In genomic region chr2:71276311-71277158, GRCh38 we compare ENCODE assay signal across 8 cellular contexts. TPM values are rescaled to one million over a fixed set of nuclear protein-coding genes. Genes with fewer than 3 reads are reported as not detected.
DNase-seq lines count a peak whose midpoint lies in the region; ATAC-seq, FAIRE-seq and TF ChIP-seq lines count a peak whose summit lies in the region.

No MANE protein-coding gene starts in this region.

- H3K9me3 ChIP-seq in keratinocyte (ENCODE audit: control insufficient read depth, low read depth, low read length), result no peaks in the 10 kb centered on the region
- H3K9me3 ChIP-seq in spleen, result no peaks in the 10 kb centered on the region

- no peaks in the 10 kb centered on the region for H3K36me3 ChIP-seq in keratinocyte (ENCODE audit: control insufficient read depth in 2 of 2, extremely low read depth in 1 of 2, insufficient read depth in 2 of 2, low read length in 2 of 2)
- H3K36me3 ChIP-seq in spleen, result no peaks in the 10 kb centered on the region

- DNase-seq in NCI-H2107 (lab: John Stamatoyannopoulos, UW), result peak; percentile 74
- DNase-seq in central memory CD4-positive, alpha-beta T cell, result peak; percentile 79
- no peak for DNase-seq in keratinocyte (ENCODE audit: low read depth, low spot score)
- DNase-seq in spleen, result peak; percentile 95
- no peak for DNase-seq in NCI-H226

- no peaks in the 10 kb centered on the region for H3K9me1 ChIP-seq in keratinocyte (ENCODE audit: control insufficient read depth, extremely low read depth, insufficient read depth, low read length)

- WGBS in spleen, 5 donors, result 0 to 3% (median 0%) methylated on average over 29 to 93 of the region's 93 CpGs

- H3K27ac ChIP-seq in keratinocyte (ENCODE audit: control insufficient read depth, insufficient read depth, low read length) (no peak overlapping the region), spleen (peak overlapping the region in 6 of 8 donors; percentile 35 to 74 (median 65))

- no peaks in the 10 kb centered on the region for H4K20me1 ChIP-seq in keratinocyte (ENCODE audit: control insufficient read depth, extremely low read depth, insufficient read depth, low read length)

- intact Hi-C loops in spleen (cut with DNase I; ENCODE audit: low total_unique reads), result no loop called here

- H3K27me3 ChIP-seq in keratinocyte (ENCODE audit: control insufficient read depth, extremely low read depth, insufficient read depth, low read length) (peaks cover 37% of the 10 kb centered on the region), spleen (replicated peaks in 1 of 7) (peaks cover 0 to 82% (median 9%) of the 10 kb centered on the region in 7 donors)

- FAIRE-seq in keratinocyte (lab: Jason Lieb, UNC), result peak; percentile 5

- H3K4me3 ChIP-seq in keratinocyte (ENCODE audit: control insufficient read depth in 2 of 3, extremely low read depth in 1 of 3, insufficient read depth in 2 of 3, low read depth in 1 of 3, low read length in 3 of 3) (peak overlapping the region; percentile 56 to 67 (median 65)), spleen (peak overlapping the region; percentile 51 to 88 (median 65))

- no peak for TF ChIP-seq POLR2A in spleen (IDR thresholded peaks at IDR 0.05)

- H3K79me2 ChIP-seq in keratinocyte (ENCODE audit: control insufficient read depth, insufficient read depth, low read length), result no peaks in the 10 kb centered on the region

- dilution Hi-C loops in keratinocyte (cut with MboI; ENCODE audit: extremely low pct_ligation_motif_present, low sequenced_read_pairs), result no loop called here

- H3K9ac ChIP-seq in keratinocyte (ENCODE audit: control insufficient read depth, extremely low read depth, insufficient read depth, low read length), result peak overlapping the region; percentile 39

- peak overlapping the region; percentile 86 for H2AFZ ChIP-seq in keratinocyte (ENCODE audit: control insufficient read depth, low read length)

- ATAC-seq in GM18517 (IDR thresholded peaks at IDR 0.05; ENCODE audit: unreplicated experiment) (peak; percentile 95), HG02973 (IDR thresholded peaks at IDR 0.05; ENCODE audit: unreplicated experiment) (peak; percentile 98)
- peak; percentile 99 for ATAC-seq in activated CD4-positive, CD25-positive, alpha-beta regulatory T cell treated with anti-CD3 and anti-CD28 coated beads, Interleukin-2, amount 50 U/mL, for 24 hours

- H3K4me2 ChIP-seq in keratinocyte (ENCODE audit: control insufficient read depth, extremely low read depth, insufficient read depth, low read depth, low read length), result peak overlapping the region; percentile 86

- H3K4me1 ChIP-seq in keratinocyte (ENCODE audit: control insufficient read depth, extremely low read depth, insufficient read depth, low read length), result peaks cover 7% of the 10 kb centered on the region
- H3K4me1 ChIP-seq in spleen, result peaks cover 12 to 30% (median 23%) of the 10 kb centered on the region in 6 donors

- TF ChIP-seq CTCF in keratinocyte (optimal IDR thresholded peaks at IDR 0.05 in 1 of 3, IDR thresholded peaks at IDR 0.05 in 1 of 3, conservative IDR thresholded peaks at IDR 0.05 in 1 of 3; ENCODE audit: extremely low read depth in 1 of 3, insufficient read depth in 2 of 3, low read length in 3 of 3), result no peak
- peak in 2 of 11 experiments; percentile 32 to 33 for TF ChIP-seq CTCF in spleen (IDR thresholded peaks at IDR 0.05 in 8 of 11, conservative IDR thresholded peaks at IDR 0.05 in 3 of 11)

RNA-seq across cellular contexts. Expression of gene PAIP2B, which starts 49.6 kb away (rescaled TPM):
- polyA plus RNA-seq in keratinocyte, result 0.99 to 1.7 TPM (median 1.4 TPM) in 3 replicates
- 2.0 TPM for polyA plus RNA-seq in keratinocyte (2011; ENCODE audit: low read depth)
- 0.83 and 1.5 TPM in 2 replicates for polyA plus RNA-seq in keratinocyte (2011; cell fraction: cytosol; rRNA removed)
- polyA plus RNA-seq in keratinocyte (2011; cell fraction: nucleus; rRNA removed), result 1.2 and 1.3 TPM in 2 replicates
- polyA plus RNA-seq in keratinocyte (2012; ENCODE audit: low replicate concordance), result 1.2 and 3.2 TPM in 2 replicates
- 0.66 to 2.6 TPM (median 2.4 TPM) in 3 replicates for polyA minus RNA-seq in keratinocyte
- 1.7 TPM for polyA minus RNA-seq in keratinocyte (2011; cell fraction: cytosol; rRNA and poly(A)+ RNA removed)
- polyA minus RNA-seq in keratinocyte (2011; cell fraction: nucleus; rRNA and poly(A)+ RNA removed), result 0.63 and 1.6 TPM in 2 replicates
- 1 to 10 TPM; 2.8 to 6.9 (median 3.6) TPM for total RNA-seq in spleen
- polyA plus RNA-seq in spleen, result 1 to 10 TPM in 2 of 3 donors, under 1 TPM in 1; 0.93 to 1.4 (median 1.3) TPM

RNA-seq across cellular contexts. Expression of gene ZNF638, which starts 55.0 kb away (rescaled TPM):
- 44.3 to 66.5 TPM (median 53.0 TPM) in 3 replicates for polyA plus RNA-seq in keratinocyte
- 150 TPM for polyA plus RNA-seq in keratinocyte (2011; ENCODE audit: low read depth)
- 20.3 and 39.9 TPM in 2 replicates for polyA plus RNA-seq in keratinocyte (2011; cell fraction: cytosol; rRNA removed)
- 129 and 156 TPM in 2 replicates for polyA plus RNA-seq in keratinocyte (2011; cell fraction: nucleus; rRNA removed)
- 43.8 and 69.5 TPM in 2 replicates for polyA plus RNA-seq in keratinocyte (2012; ENCODE audit: low replicate concordance)
- 15.2 to 176 TPM (median 118 TPM) in 3 replicates for polyA minus RNA-seq in keratinocyte
- 29.2 TPM for polyA minus RNA-seq in keratinocyte (2011; cell fraction: cytosol; rRNA and poly(A)+ RNA removed)
- polyA minus RNA-seq in keratinocyte (2011; cell fraction: nucleus; rRNA and poly(A)+ RNA removed), result 137 and 245 TPM in 2 replicates
- 100 to 1,000 TPM; 128 to 310 (median 174) TPM for total RNA-seq in spleen
- 100 to 1,000 TPM in 2 of 3 donors, 10 to 100 TPM in 1; 80.7 to 145 (median 114) TPM for polyA plus RNA-seq in spleen

Comparison
In these comparisons a context has a peak if more than half of its experiments do, and no peak if none do; other contexts are left out.
1. DNase-seq: peak in NCI-H2107 (single experiment), central memory CD4-positive, alpha-beta T cell (single experiment) and spleen (single experiment); none in keratinocyte (single experiment) and NCI-H226 (single experiment).
2. Peak in every context shown above with its lines, with median percentiles within 50 percentile points of each other: ATAC-seq.